ENCODE assay signal across 8 cellular contexts in the genomic region with DNA sequence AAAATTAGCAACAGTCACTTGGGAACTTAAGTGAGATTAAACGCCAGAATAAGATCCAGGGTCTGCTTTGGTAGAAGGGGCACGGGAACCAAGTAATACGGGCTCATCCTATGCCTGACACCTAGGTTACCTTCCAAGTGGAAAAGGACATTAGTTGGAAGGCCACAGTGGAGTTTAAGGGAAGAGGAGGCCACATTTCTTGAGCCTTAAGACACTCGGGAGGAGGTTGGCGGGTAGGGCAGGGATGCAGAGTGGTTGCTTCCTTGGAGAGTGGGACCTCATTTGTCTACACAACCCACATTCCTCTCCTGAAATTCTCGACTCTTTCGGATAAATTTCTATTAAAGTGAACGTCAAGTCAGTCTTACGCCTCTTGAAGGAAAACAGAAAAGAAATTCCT. TPM values are rescaled to one million over a fixed set of nuclear protein-coding genes. Genes with fewer than 3 reads are reported as not detected.
DNase-seq lines count a peak whose midpoint lies in the region; ATAC-seq and TF ChIP-seq lines count a peak whose summit lies in the region.

No MANE protein-coding gene starts in this region.

- no peaks in the 10 kb centered on the region for H3K9me3 Mint-ChIP-seq in activated T-helper 2 cell treated with anti-CD3 and anti-CD28 coated beads, Interferon-gamma antibody, Interleukin-2, Interleukin-4, amounts not matched to agents 10 μg/mL and 5 μg/mL and 100 μg/mL, durations not matched to agents 14 hours and 24 hours and 36 hours

- intact Hi-C loops in activated T-helper 2 cell treated with anti-CD3 and anti-CD28 coated beads, Interferon-gamma antibody, Interleukin-2, Interleukin-4, amounts not matched to agents 10 μg/mL and 5 μg/mL and 100 μg/mL, durations not matched to agents 14 hours and 24 hours and 36 hours (cut with micrococcal nuclease), result loop anchor here (5.0 kb wide), 1 partner anchor 342 kb away; no protein-coding TSS in a partner anchor

- no peak for TF ChIP-seq CTCF in RWPE1 (conservative IDR thresholded peaks at IDR 0.05; ENCODE audit: low read depth)

- peaks cover 19% of the 10 kb centered on the region for H3K27me3 Mint-ChIP-seq in activated T-helper 2 cell treated with anti-CD3 and anti-CD28 coated beads, Interferon-gamma antibody, Interleukin-2, Interleukin-4, amounts not matched to agents 10 μg/mL and 5 μg/mL and 100 μg/mL, durations not matched to agents 14 hours and 24 hours and 36 hours (ENCODE audit: low read depth)

- CTCF ChIA-PET in RWPE1 (lab: Yijun Ruan, JAX), result interaction anchor here (1.0 kb wide), 1 partner anchor 769 kb away, joined by 3 read pairs; no protein-coding TSS in a partner anchor

- H3K27ac Mint-ChIP-seq in activated T-helper 2 cell treated with anti-CD3 and anti-CD28 coated beads, Interferon-gamma antibody, Interleukin-2, Interleukin-4, amounts not matched to agents 10 μg/mL and 5 μg/mL and 100 μg/mL, durations not matched to agents 14 hours and 24 hours and 36 hours, result no peak overlapping the region

- H3K27ac ChIP-seq in RWPE1, result no peak overlapping the region

- ATAC-seq in GM18907 (IDR thresholded peaks at IDR 0.05; ENCODE audit: unreplicated experiment) (peak; percentile 17), GM19395 (IDR thresholded peaks at IDR 0.05; ENCODE audit: unreplicated experiment) (no peak)

- peak overlapping the region; percentile 79 for H3K4me3 Mint-ChIP-seq in activated T-helper 2 cell treated with anti-CD3 and anti-CD28 coated beads, Interferon-gamma antibody, Interleukin-2, Interleukin-4, amounts not matched to agents 10 μg/mL and 5 μg/mL and 100 μg/mL, durations not matched to agents 14 hours and 24 hours and 36 hours (ENCODE audit: low read depth)

- H3K4me1 Mint-ChIP-seq in activated T-helper 2 cell treated with anti-CD3 and anti-CD28 coated beads, Interferon-gamma antibody, Interleukin-2, Interleukin-4, amounts not matched to agents 10 μg/mL and 5 μg/mL and 100 μg/mL, durations not matched to agents 14 hours and 24 hours and 36 hours (ENCODE audit: low read depth), result peaks cover 15% of the 10 kb centered on the region

- H3K36me3 Mint-ChIP-seq in activated T-helper 2 cell treated with anti-CD3 and anti-CD28 coated beads, Interferon-gamma antibody, Interleukin-2, Interleukin-4, amounts not matched to agents 10 μg/mL and 5 μg/mL and 100 μg/mL, durations not matched to agents 14 hours and 24 hours and 36 hours (ENCODE audit: low read depth), result no peaks in the 10 kb centered on the region

- POLR2A ChIA-PET in RWPE1 (lab: Yijun Ruan, JAX; ENCODE audit: low non-redundant PET), result no interaction called here

- H3K4me3 ChIP-seq in iPS-11a (ENCODE audit: low read depth, low read length) (peak overlapping the region; percentile 31), skeletal muscle cell (ENCODE audit: low read depth, low read length) (peak overlapping the region; percentile 65)

- no peak for DNase-seq in activated T-helper 2 cell treated with anti-CD3 and anti-CD28 coated beads, Interferon-gamma antibody, Interleukin-2, Interleukin-4, amounts not matched to agents 10 μg/mL and 5 μg/mL and 100 μg/mL, durations not matched to agents 14 hours and 24 hours and 36 hours (ENCODE audit: low spot score)
- DNase-seq in skeletal muscle cell (ENCODE audit: low read depth), result no peak
- DNase-seq in occipital lobe (lab: John Stamatoyannopoulos, UW), result no peak
- DNase-seq in RWPE1 (ENCODE audit: low spot score), result no peak
- DNase-seq in Ammon's horn (ENCODE audit: low spot score), result no peak

RNA-seq across cellular contexts. Expression of gene DNAH6, which starts 0.5 kb away (rescaled TPM):
- total RNA-seq in activated T-helper 2 cell treated with anti-CD3 and anti-CD28 coated beads, Interferon-gamma antibody, Interleukin-2, Interleukin-4, amounts not matched to agents 10 μg/mL and 5 μg/mL and 100 μg/mL, durations not matched to agents 14 hours and 24 hours and 36 hours, result 0.09 and 0.14 TPM in 2 replicates
- total RNA-seq in occipital lobe, result 6.6 TPM

RNA-seq across cellular contexts. Expression of gene SUCLG1, which starts 56.7 kb away (rescaled TPM):
- 65.3 and 69.5 TPM in 2 replicates for total RNA-seq in activated T-helper 2 cell treated with anti-CD3 and anti-CD28 coated beads, Interferon-gamma antibody, Interleukin-2, Interleukin-4, amounts not matched to agents 10 μg/mL and 5 μg/mL and 100 μg/mL, durations not matched to agents 14 hours and 24 hours and 36 hours
- 105 TPM for total RNA-seq in occipital lobe
